ENCODE assay signal across 19 cellular contexts in the genomic region with DNA sequence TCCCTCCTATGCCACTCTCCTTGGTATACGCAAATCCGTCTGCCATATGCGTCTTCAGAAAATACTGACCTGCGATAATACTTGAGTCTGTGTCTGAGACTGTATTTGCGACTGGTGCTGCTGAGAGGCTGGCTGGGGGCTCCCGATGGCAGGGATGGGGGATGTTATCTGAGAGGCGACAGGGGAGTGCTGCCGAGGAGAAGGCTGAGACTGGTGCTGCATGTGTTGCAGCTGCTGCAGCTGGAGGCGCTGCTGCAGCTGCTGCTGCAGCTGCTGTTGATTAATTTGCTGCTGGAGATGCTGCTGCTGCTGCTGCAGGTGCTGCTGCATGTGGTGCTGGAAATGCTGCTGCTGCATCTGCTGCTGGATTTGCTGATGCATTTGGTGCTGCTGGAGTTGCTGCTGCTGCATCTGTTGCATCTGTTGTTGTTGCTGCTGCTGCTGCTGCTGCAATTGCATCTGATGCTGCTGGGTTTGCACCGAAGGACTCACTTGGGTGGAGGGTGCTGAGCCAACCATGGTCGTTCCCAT.
DNase-seq lines count a peak whose midpoint lies in the region; ATAC-seq, FAIRE-seq and TF ChIP-seq lines count a peak whose summit lies in the region.
"Had no signal": no experiment of that assay in that cellular context is flagged by ENCODE, and none has a peak within 500 bp of the region (broad histone marks: within the 10 kb centered on the region; RNA-seq: fewer than 3 reads in every experiment).

No MANE protein-coding gene starts in this region.

- H3K36me3 ChIP-seq in HepG2 (replicated peaks in 1 of 2; ENCODE audit: control insufficient read depth in 1 of 2, insufficient read depth in 2 of 2, low read length in 2 of 2) (peaks cover 22 to 50% of the 10 kb centered on the region in 2 experiments), right lobe of liver (peaks cover 0 to 8% (median 3%) of the 10 kb centered on the region in 4 donors)

- TF ChIP-seq CTCF in HepG2 (CRISPR knock-in tag; IDR thresholded peaks at IDR 0.05) (no peak), right lobe of liver (IDR thresholded peaks at IDR 0.05) (no peak), glutamatergic neuron (IDR thresholded peaks at IDR 0.05; ENCODE audit: partially characterized antibody, unreplicated experiment) (no peak)

- no peak overlapping the region for H3K4me2 ChIP-seq in HepG2 (ENCODE audit: low read depth, low read length)

- intact Hi-C loops in HepG2 (cut with micrococcal nuclease; ENCODE audit: unreplicated experiment): loop anchor here (5.0 kb wide), 1 partner anchor 108 kb away; a partner anchor contains a TSS
- intact Hi-C loops in right lobe of liver (cut with DNase I): no loop called here
- intact Hi-C loops in Right ventricle myocardium superior (cut with DNase I): no loop called here

- peaks cover 17% of the 10 kb centered on the region for H3K27me3 Mint-ChIP-seq in glutamatergic neuron (ENCODE audit: unreplicated experiment)
- H3K27me3 Mint-ChIP-seq: CD8-positive, alpha-beta memory T cell had no signal

- H3K9me3 ChIP-seq in HepG2 (ENCODE audit: low read length) (no peaks in the 10 kb centered on the region), right lobe of liver (no peaks in the 10 kb centered on the region)

- peaks cover 19% of the 10 kb centered on the region for H3K36me3 Mint-ChIP-seq in glutamatergic neuron (ENCODE audit: unreplicated experiment)

- CTCF ChIA-PET in HepG2 (lab: Yijun Ruan, JAX; ENCODE audit: low intra/inter-chr PET ratio, low total read pairs): no interaction called here

- in situ Hi-C loops in HepG2 (cut with HindIII; ENCODE audit: extremely low pct_ligation_motif_present, low pct_unique_long_range_greater_than_20kb): loop anchor here (25.0 kb wide), 1 partner anchor 423 kb away; no protein-coding TSS in a partner anchor

- TF ChIP-seq EP300 in HepG2 (IDR thresholded peaks at IDR 0.05; ENCODE audit: low read depth in 2 of 2, low read length in 2 of 2) (no peak), HepG2 (CRISPR knock-in tag; IDR thresholded peaks at IDR 0.05; ENCODE audit: borderline replicate concordance) (no peak)

- H4K20me1 ChIP-seq in HepG2 (ENCODE audit: insufficient read depth, low read length): no peaks in the 10 kb centered on the region; the same call in 1 of the 2 replicates

- H3K79me2 ChIP-seq in HepG2 (ENCODE audit: insufficient read depth, low read length): no peaks in the 10 kb centered on the region

- peak overlapping the region; percentile 96 for H3K27ac Mint-ChIP-seq in glutamatergic neuron (ENCODE audit: unreplicated experiment)
- H3K27ac Mint-ChIP-seq: CD8-positive, alpha-beta memory T cell; T-helper 1 cell treated with Interleukin-12 subunit alpha and Interleukin-12 subunit beta and Interleukin-4 antibody, amounts not matched to agents 30 μg/mL and 1 μg/mL, for 36 hours had no signal

- WGBS in HepG2 (ENCODE audit: low lambda C conversion rate): 98% methylated on average over 11 of the region's 11 CpGs
- WGBS in right lobe of liver (ENCODE audit: insufficient coverage, low coverage, low lambda C conversion rate, missing lambda C conversion rate): 92% methylated on average over 7 of the region's 11 CpGs

- H2AFZ ChIP-seq in HepG2 (ENCODE audit: low read length): no peak overlapping the region

- H3K4me1 ChIP-seq in HepG2 (ENCODE audit: insufficient read depth, low read length) (peaks cover 10% of the 10 kb centered on the region), right lobe of liver (no peaks in the 10 kb centered on the region)

- no peak for TF ChIP-seq RAD21 in HepG2 (CRISPR knock-in tag; IDR thresholded peaks at IDR 0.05)

- POLR2A ChIA-PET in HepG2 (lab: Yijun Ruan, JAX): no interaction called here

- ATAC-seq in HepG2 (no peak; the same call in 2 of the 3 replicates), right lobe of liver (no peak), Right ventricle myocardium superior (ENCODE audit: poor library complexity) (no peak)

- peak overlapping the region; percentile 74 for H3K4me3 Mint-ChIP-seq in glutamatergic neuron (ENCODE audit: unreplicated experiment)
- H3K4me3 Mint-ChIP-seq: CD8-positive, alpha-beta memory T cell; T-helper 1 cell treated with Interleukin-12 subunit alpha and Interleukin-12 subunit beta and Interleukin-4 antibody, amounts not matched to agents 30 μg/mL and 1 μg/mL, for 36 hours had no signal

- peaks cover 57% of the 10 kb centered on the region for H3K4me1 Mint-ChIP-seq in glutamatergic neuron (ENCODE audit: low read depth, unreplicated experiment)
- H3K4me1 Mint-ChIP-seq: CD8-positive, alpha-beta memory T cell had no signal

- FAIRE-seq in HepG2 (lab: Jason Lieb, UNC): no peak
- FAIRE-seq: GM19239 had no signal

- BruUV-seq in HepG2 (replicated peaks; lab: Mats Ljungman, UMichigan): no TSS peak

- no peaks in the 10 kb centered on the region for H3K27me3 ChIP-seq in HepG2 (ENCODE audit: control insufficient read depth in 1 of 2, insufficient read depth in 2 of 2, low read length in 2 of 2)
- no peaks in the 10 kb centered on the region for H3K27me3 ChIP-seq in right lobe of liver

- peak; percentile 38 for DNase-seq in DMS53 (lab: John Stamatoyannopoulos, UW)
- no peak for DNase-seq in DMS53 treated with DMSO at 0.1 percent for 48 hours (lab: John Stamatoyannopoulos, UW; ENCODE audit: unreplicated experiment)
- no peak for DNase-seq in HepG2 (ENCODE audit: low spot score)
- no peak for DNase-seq in right lobe of liver
- DNase-seq in glutamatergic neuron: peak; percentile 34
- no peak for DNase-seq in Right ventricle myocardium superior
- DNase-seq in NCI-H1105 treated with DMSO at 0.1 percent for 48 hours (lab: John Stamatoyannopoulos, UW): no peak
- DNase-seq: AML-193; Calu3; CD8-positive, alpha-beta memory T cell; DMS79; Karpas-422; MV-4-11; NCI-H1930; NCI-H446; NCI-H748 treated with DMSO at 0.1 percent for 48 hours had no signal

- H3K27ac ChIP-seq in HepG2 (ENCODE audit: extremely low read length, insufficient read depth, low read length) (no peak overlapping the region), right lobe of liver (no peak overlapping the region)
- H3K27ac ChIP-seq: C4-2B had no signal

- H3K4me3 ChIP-seq in HepG2 (replicated peaks in 1 of 3; ENCODE audit: insufficient read depth in 1 of 3, low read depth in 2 of 3, low read length in 3 of 3): no peak overlapping the region
- no peak overlapping the region for H3K4me3 ChIP-seq in right lobe of liver

- no peak overlapping the region for H3K9ac ChIP-seq in HepG2 (ENCODE audit: insufficient read depth, low read depth, low read length)

- no peak for TF ChIP-seq POLR2A in HepG2 (IDR thresholded peaks at IDR 0.05; ENCODE audit: insufficient read depth in 1 of 2, low read depth in 2 of 2, low read length in 2 of 2)
- TF ChIP-seq POLR2A in right lobe of liver (IDR thresholded peaks at IDR 0.05): no peak

- H3K9me3 Mint-ChIP-seq in glutamatergic neuron (ENCODE audit: unreplicated experiment): peaks cover 15% of the 10 kb centered on the region

TF ChIP-seq in HepG2, 621 proteins besides CTCF, POLR2A, EP300 and RAD21:
- TF ChIP-seq AGO2 (optimal IDR thresholded peaks at IDR 0.05; ENCODE audit: low read depth, low read length): peak; percentile 81
- TF ChIP-seq, protein P1, sequence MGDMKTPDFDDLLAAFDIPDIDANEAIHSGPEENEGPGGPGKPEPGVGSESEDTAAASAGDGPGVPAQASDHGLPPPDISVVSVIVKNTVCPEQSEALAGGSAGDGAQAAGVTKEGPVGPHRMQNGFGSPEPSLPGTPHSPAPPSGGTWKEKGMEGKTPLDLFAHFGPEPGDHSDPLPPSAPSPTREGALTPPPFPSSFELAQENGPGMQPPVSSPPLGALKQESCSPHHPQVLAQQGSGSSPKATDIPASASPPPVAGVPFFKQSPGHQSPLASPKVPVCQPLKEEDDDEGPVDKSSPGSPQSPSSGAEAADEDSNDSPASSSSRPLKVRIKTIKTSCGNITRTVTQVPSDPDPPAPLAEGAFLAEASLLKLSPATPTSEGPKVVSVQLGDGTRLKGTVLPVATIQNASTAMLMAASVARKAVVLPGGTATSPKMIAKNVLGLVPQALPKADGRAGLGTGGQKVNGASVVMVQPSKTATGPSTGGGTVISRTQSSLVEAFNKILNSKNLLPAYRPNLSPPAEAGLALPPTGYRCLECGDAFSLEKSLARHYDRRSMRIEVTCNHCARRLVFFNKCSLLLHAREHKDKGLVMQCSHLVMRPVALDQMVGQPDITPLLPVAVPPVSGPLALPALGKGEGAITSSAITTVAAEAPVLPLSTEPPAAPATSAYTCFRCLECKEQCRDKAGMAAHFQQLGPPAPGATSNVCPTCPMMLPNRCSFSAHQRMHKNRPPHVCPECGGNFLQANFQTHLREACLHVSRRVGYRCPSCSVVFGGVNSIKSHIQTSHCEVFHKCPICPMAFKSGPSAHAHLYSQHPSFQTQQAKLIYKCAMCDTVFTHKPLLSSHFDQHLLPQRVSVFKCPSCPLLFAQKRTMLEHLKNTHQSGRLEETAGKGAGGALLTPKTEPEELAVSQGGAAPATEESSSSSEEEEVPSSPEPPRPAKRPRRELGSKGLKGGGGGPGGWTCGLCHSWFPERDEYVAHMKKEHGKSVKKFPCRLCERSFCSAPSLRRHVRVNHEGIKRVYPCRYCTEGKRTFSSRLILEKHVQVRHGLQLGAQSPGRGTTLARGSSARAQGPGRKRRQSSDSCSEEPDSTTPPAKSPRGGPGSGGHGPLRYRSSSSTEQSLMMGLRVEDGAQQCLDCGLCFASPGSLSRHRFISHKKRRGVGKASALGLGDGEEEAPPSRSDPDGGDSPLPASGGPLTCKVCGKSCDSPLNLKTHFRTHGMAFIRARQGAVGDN (CRISPR knock-in tag; IDR thresholded peaks at IDR 0.05): peak; percentile 19
- TF ChIP-seq ZNF335 (CRISPR knock-in tag; IDR thresholded peaks at IDR 0.05): no peak

Comparison
In these comparisons a context has a peak if more than half of its experiments do, and no peak if none do; other contexts are left out.
1. DNase-seq: peak in DMS53 (single experiment) and glutamatergic neuron (single experiment); none in DMS53 treated with DMSO at 0.1 percent for 48 hours (single experiment), HepG2 (single experiment), right lobe of liver (0 of 3), Right ventricle myocardium superior (single experiment) and NCI-H1105 treated with DMSO at 0.1 percent for 48 hours (single experiment).